In genomic region chr13:31538067-31539042, GRCh38 we compare ENCODE assay signal across 1 cellular context.
TF ChIP-seq lines count a peak whose summit lies in the region.

No MANE protein-coding gene starts in this region.

TF ChIP-seq in K562, 482 proteins besides CTCF, POLR2A, EP300 and RAD21 (continued from another document):
- TF ChIP-seq E2F8 (IDR thresholded peaks at IDR 0.05; ENCODE audit: low read depth, partially characterized antibody) (no peak), ZZZ3 (IDR thresholded peaks at IDR 0.05) (no peak), POLR3A (IDR thresholded peaks at IDR 0.05; ENCODE audit: borderline replicate concordance, extremely low read depth, insufficient read depth, insufficient read length) (no peak), NFIC (IDR thresholded peaks at IDR 0.05) (peak; percentile 78), ZNF347 (CRISPR knock-in tag; IDR thresholded peaks at IDR 0.05; ENCODE audit: low read depth) (no peak), E2F6 (IDR thresholded peaks at IDR 0.05; ENCODE audit: borderline replicate concordance in 1 of 2, extremely low read depth in 1 of 2, insufficient read depth in 1 of 2, insufficient read length in 1 of 2, low read depth in 1 of 2, low read length in 1 of 2, poor library complexity in 1 of 2, severe bottlenecking in 1 of 2) (no peak), TCFL5 (CRISPR knock-in tag; conservative IDR thresholded peaks at IDR 0.05) (no peak), ZKSCAN3 (CRISPR knock-in tag; IDR thresholded peaks at IDR 0.05) (no peak), C11orf30 (IDR thresholded peaks at IDR 0.05; ENCODE audit: low read depth) (no peak)
